ENCODE assay signal across 23 cellular contexts in genomic region chr11:24932110-24933000, GRCh38.
DNase-seq lines count a peak whose midpoint lies in the region; ATAC-seq and TF ChIP-seq lines count a peak whose summit lies in the region.
"Had no signal": no experiment of that assay in that cellular context is flagged by ENCODE, and none has a peak within 500 bp of the region (broad histone marks: within the 10 kb centered on the region; RNA-seq: fewer than 3 reads in every experiment).

No MANE protein-coding gene starts in this region.

- ATAC-seq in activated CD8-positive, alpha-beta T cell treated with anti-CD3 and anti-CD28 coated beads for 36 hours: no peak
- ATAC-seq in T-helper 17 cell: no peak
- ATAC-seq: activated CD8-positive, alpha-beta T cell treated with anti-CD3 and anti-CD28 coated beads, Interleukin-2, amount 10 ng/mL, durations not matched to agents 7 days and 5 days; activated naive CD4-positive, alpha-beta T cell treated with anti-CD3 and anti-CD28 coated beads, Interleukin-2, amount 50 U/mL, for 72 hours; activated T-cell treated with anti-CD3 and anti-CD28 coated beads, Interleukin-2, amount 50 U/mL, for 4 hours; naive thymus-derived CD8-positive, alpha-beta T cell; stimulated activated naive CD8-positive, alpha-beta T cell treated with anti-CD3 and anti-CD28 coated beads, Interleukin-15, Interleukin-2, amounts not matched to agents 100 U/mL and 50 U/mL, for 24 hours had no signal

- intact Hi-C loops in activated CD8-positive, alpha-beta T cell treated with anti-CD3 and anti-CD28 coated beads for 36 hours (cut with micrococcal nuclease): no loop called here

- no peak overlapping the region for H3K4me3 Mint-ChIP-seq in progenitor cell of endocrine pancreas (ENCODE audit: low read depth)
- H3K4me3 Mint-ChIP-seq in activated CD8-positive, alpha-beta T cell treated with anti-CD3 and anti-CD28 coated beads for 36 hours: no peak overlapping the region
- H3K4me3 Mint-ChIP-seq in T-helper 17 cell: no peak overlapping the region
- H3K4me3 Mint-ChIP-seq: activated CD8-positive, alpha-beta T cell treated with anti-CD3 and anti-CD28 coated beads, Interleukin-2, amount 10 ng/mL, durations not matched to agents 7 days and 5 days; activated T-cell treated with anti-CD3 and anti-CD28 coated beads, Interleukin-2, amount 50 U/mL, for 4 hours; naive thymus-derived CD8-positive, alpha-beta T cell had no signal

- H3K27ac Mint-ChIP-seq in progenitor cell of endocrine pancreas: peak overlapping the region; percentile 50
- H3K27ac Mint-ChIP-seq in activated CD8-positive, alpha-beta T cell treated with anti-CD3 and anti-CD28 coated beads for 36 hours: no peak overlapping the region
- no peak overlapping the region for H3K27ac Mint-ChIP-seq in T-helper 17 cell
- H3K27ac Mint-ChIP-seq: activated CD8-positive, alpha-beta T cell treated with anti-CD3 and anti-CD28 coated beads, Interleukin-2, amount 10 ng/mL, durations not matched to agents 7 days and 5 days; activated naive CD4-positive, alpha-beta T cell treated with anti-CD3 and anti-CD28 coated beads, Interleukin-2, amount 50 U/mL, for 72 hours; naive thymus-derived CD8-positive, alpha-beta T cell had no signal

- CTCF ChIA-PET in activated CD8-positive, alpha-beta T cell treated with anti-CD3 and anti-CD28 coated beads for 36 hours (lab: Charles Lee): no interaction called here

- TF ChIP-seq CTCF in choroid plexus epithelial cell (conservative IDR thresholded peaks at IDR 0.05; ENCODE audit: low read depth, low read length) (no peak), progenitor cell of endocrine pancreas (IDR thresholded peaks at IDR 0.05; ENCODE audit: unreplicated experiment) (no peak)
- TF ChIP-seq CTCF in activated CD8-positive, alpha-beta T cell treated with anti-CD3 and anti-CD28 coated beads for 36 hours (IDR thresholded peaks at IDR 0.05): no peak

- H3K27me3 Mint-ChIP-seq in progenitor cell of endocrine pancreas (no peaks in the 10 kb centered on the region), T-helper 17 cell (no peaks in the 10 kb centered on the region)
- H3K27me3 Mint-ChIP-seq in activated CD8-positive, alpha-beta T cell treated with anti-CD3 and anti-CD28 coated beads for 36 hours: no peaks in the 10 kb centered on the region
- H3K27me3 Mint-ChIP-seq: naive thymus-derived CD8-positive, alpha-beta T cell had no signal

- DNase-seq in NCI-H1417 (lab: John Stamatoyannopoulos, UW) (peak; percentile 56 to 77 (median 70)), NCI-H1417 treated with DMSO at 0.1 percent for 48 hours (lab: John Stamatoyannopoulos, UW) (no peak), NCI-H2081 (lab: John Stamatoyannopoulos, UW) (peak; percentile 38 to 61), choroid plexus epithelial cell (ENCODE audit: low read depth) (peak; percentile 20), progenitor cell of endocrine pancreas (ENCODE audit: low spot score, unreplicated experiment) (no peak), T-helper 17 cell (no peak), NAMALWA (ENCODE audit: low spot score) (no peak)
- DNase-seq in activated CD8-positive, alpha-beta T cell treated with anti-CD3 and anti-CD28 coated beads for 36 hours: no peak
- DNase-seq: 8988T; activated CD4-positive, CD25-positive, alpha-beta regulatory T cell; activated CD8-positive, alpha-beta T cell treated with anti-CD3 and anti-CD28 coated beads, Interleukin-2, amount 10 ng/mL, durations not matched to agents 7 days and 5 days; activated T-cell treated with anti-CD3 and anti-CD28 coated beads, Interleukin-2, amount 50 U/mL, for 4 hours; hypothalamus; islet precursor cell; naive thymus-derived CD8-positive, alpha-beta T cell; NCI-H146; NCI-H524 treated with DMSO at 0.1 percent for 48 hours; OCI-M1; ovary; stimulated activated CD4-positive, alpha-beta T cell treated with anti-CD3 and anti-CD28 coated beads, Interleukin-1b, Interleukin-23, amount 100 ng/mL, for 48 hours; stimulated activated naive CD8-positive, alpha-beta T cell treated with anti-CD3 and anti-CD28 coated beads, Interleukin-15, Interleukin-2, amounts not matched to agents 100 U/mL and 50 U/mL, for 24 hours; trophoblast cell had no signal

- H3K4me1 Mint-ChIP-seq in progenitor cell of endocrine pancreas (ENCODE audit: low read depth) (peaks cover 2% of the 10 kb centered on the region), T-helper 17 cell (no peaks in the 10 kb centered on the region)
- H3K4me1 Mint-ChIP-seq in activated CD8-positive, alpha-beta T cell treated with anti-CD3 and anti-CD28 coated beads for 36 hours (ENCODE audit: low read depth): no peaks in the 10 kb centered on the region
- H3K4me1 Mint-ChIP-seq: naive thymus-derived CD8-positive, alpha-beta T cell had no signal

- H3K9me3 Mint-ChIP-seq in progenitor cell of endocrine pancreas (ENCODE audit: low read depth): peaks cover 11% of the 10 kb centered on the region
- H3K9me3 Mint-ChIP-seq in activated CD8-positive, alpha-beta T cell treated with anti-CD3 and anti-CD28 coated beads for 36 hours: peaks cover 10% of the 10 kb centered on the region

- H3K4me3 ChIP-seq in choroid plexus epithelial cell (ENCODE audit: low read depth, low read length): no peak overlapping the region
- H3K4me3 ChIP-seq: ovary had no signal

- H3K36me3 Mint-ChIP-seq in progenitor cell of endocrine pancreas (ENCODE audit: insufficient read depth) (no peaks in the 10 kb centered on the region), T-helper 17 cell (ENCODE audit: low read depth) (no peaks in the 10 kb centered on the region)
- H3K36me3 Mint-ChIP-seq in activated CD8-positive, alpha-beta T cell treated with anti-CD3 and anti-CD28 coated beads for 36 hours (ENCODE audit: low read depth): no peaks in the 10 kb centered on the region

- no peaks in the 10 kb centered on the region for H3K9me3 ChIP-seq in T-helper 17 cell (ENCODE audit: control insufficient read depth, low read length, poor library complexity, severe bottlenecking)
- H3K9me3 ChIP-seq: ovary had no signal

- POLR2A ChIA-PET in activated CD8-positive, alpha-beta T cell treated with anti-CD3 and anti-CD28 coated beads for 36 hours (lab: Charles Lee): no interaction called here

Comparison
In these comparisons a context has a peak if more than half of its experiments do, and no peak if none do; other contexts are left out.
1. DNase-seq: peak in NCI-H1417 (3 of 3), NCI-H2081 (2 of 2) and choroid plexus epithelial cell (single experiment); none in NCI-H1417 treated with DMSO at 0.1 percent for 48 hours (single experiment), progenitor cell of endocrine pancreas (single experiment), activated CD8-positive, alpha-beta T cell treated with anti-CD3 and anti-CD28 coated beads for 36 hours (single experiment), T-helper 17 cell (0 of 3) and NAMALWA (single experiment).